In the genomic region with DNA sequence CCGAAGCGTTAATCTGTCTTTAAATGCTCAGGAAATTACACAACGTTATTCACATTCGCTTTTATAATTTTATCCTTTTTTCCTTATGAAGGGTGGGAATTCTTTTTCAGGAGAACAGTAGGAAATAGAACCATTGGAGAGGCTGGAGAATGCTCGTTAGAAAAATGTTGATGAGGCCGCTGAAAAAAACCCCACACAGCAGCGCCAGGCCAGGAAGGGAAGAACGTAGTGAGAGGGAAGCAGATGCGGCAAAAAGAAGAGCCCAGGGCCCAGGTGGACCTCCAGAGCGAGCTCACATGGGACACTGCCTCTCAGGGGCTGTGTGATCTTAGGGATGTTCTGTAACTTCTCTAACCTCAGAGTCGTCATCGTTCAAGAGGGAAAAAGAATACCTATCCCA, we compare ENCODE assay signal across 28 cellular contexts.
"Had no signal": no experiment of that assay in that cellular context is flagged by ENCODE, and none has a peak within 500 bp of the region (broad histone marks: within the 10 kb centered on the region; RNA-seq: fewer than 3 reads in every experiment).

No MANE protein-coding gene starts in this region.

- H3K9me3 Mint-ChIP-seq: activated CD4-positive, alpha-beta memory T cell treated with anti-CD3 and anti-CD28 coated beads for 36 hours; activated naive CD8-positive, alpha-beta T cell treated with anti-CD3 and anti-CD28 coated beads for 36 hours; activated naive CD8-positive, alpha-beta T cell treated with anti-CD3 and anti-CD28 coated beads, Interleukin-2, amount 50 U/mL, for 24 hours; endodermal cell; WTC11 had no signal

- H3K27me3 Mint-ChIP-seq: activated CD4-positive, alpha-beta memory T cell treated with anti-CD3 and anti-CD28 coated beads for 36 hours; activated CD8-positive, alpha-beta memory T cell treated with anti-CD3 and anti-CD28 coated beads, Interleukin-2, amount 10 ng/mL, durations not matched to agents 7 days and 5 days; activated naive CD4-positive, alpha-beta T cell treated with anti-CD3 and anti-CD28 coated beads, Interleukin-2, amount 50 U/mL, for 24 hours; activated naive CD8-positive, alpha-beta T cell treated with anti-CD3 and anti-CD28 coated beads for 36 hours; activated naive CD8-positive, alpha-beta T cell treated with anti-CD3 and anti-CD28 coated beads, Interleukin-2, amount 50 U/mL, for 24 hours had no signal

- H3K4me1 Mint-ChIP-seq: activated CD8-positive, alpha-beta memory T cell treated with anti-CD3 and anti-CD28 coated beads, Interleukin-2, amount 10 ng/mL, durations not matched to agents 7 days and 5 days; activated naive CD4-positive, alpha-beta T cell treated with anti-CD3 and anti-CD28 coated beads, Interleukin-2, amount 50 U/mL, for 24 hours; activated naive CD8-positive, alpha-beta T cell treated with anti-CD3 and anti-CD28 coated beads for 36 hours; activated naive CD8-positive, alpha-beta T cell treated with anti-CD3 and anti-CD28 coated beads, Interleukin-2, amount 50 U/mL, for 24 hours had no signal

- H3K27ac Mint-ChIP-seq: activated CD4-positive, alpha-beta memory T cell treated with anti-CD3 and anti-CD28 coated beads for 36 hours; activated CD8-positive, alpha-beta memory T cell treated with anti-CD3 and anti-CD28 coated beads, Interleukin-2, amount 10 ng/mL, durations not matched to agents 7 days and 5 days; activated CD8-positive, alpha-beta T cell treated with anti-CD3 and anti-CD28 coated beads, Interleukin-2, amount 10 ng/mL, durations not matched to agents 7 days and 5 days; activated naive CD4-positive, alpha-beta T cell treated with anti-CD3 and anti-CD28 coated beads for 36 hours; activated naive CD4-positive, alpha-beta T cell treated with anti-CD3 and anti-CD28 coated beads, Interleukin-2, amount 50 U/mL, for 24 hours; activated naive CD8-positive, alpha-beta T cell treated with anti-CD3 and anti-CD28 coated beads for 36 hours; activated naive CD8-positive, alpha-beta T cell treated with anti-CD3 and anti-CD28 coated beads, Interleukin-2, amount 50 U/mL, for 24 hours; activated T-helper 1 cell treated with anti-CD3 and anti-CD28 coated beads, Interleukin-12 subunit alpha, Interleukin-12 subunit beta, Interleukin-2, Interleukin-4 antibody, amounts not matched to agents 30 ng/mL and 10 ng/mL and 1 ng/mL, durations not matched to agents 14 hours and 24 hours and 36 hours; activated T-helper 2 cell treated with anti-CD3 and anti-CD28 coated beads, Interferon-gamma antibody, Interleukin-2, Interleukin-4, amounts not matched to agents 10 μg/mL and 5 μg/mL and 100 μg/mL, durations not matched to agents 14 hours and 24 hours and 36 hours; endodermal cell; WTC11 had no signal

- DNase-seq: activated CD4-positive, alpha-beta memory T cell treated with anti-CD3 and anti-CD28 coated beads for 36 hours; activated CD4-positive, alpha-beta T cell treated with anti-CD3 and anti-CD28 coated beads for 1 hour; activated CD4-positive, alpha-beta T cell treated with anti-CD3 and anti-CD28 coated beads for 4 hours; activated CD8-positive, alpha-beta memory T cell treated with anti-CD3 and anti-CD28 coated beads, Interleukin-2, amount 10 ng/mL, durations not matched to agents 7 days and 5 days; activated CD8-positive, alpha-beta memory T cell treated with anti-CD3 and anti-CD28 coated beads, Interleukin-2, amount 50 U/mL, for 4 hours; activated CD8-positive, alpha-beta T cell treated with anti-CD3 and anti-CD28 coated beads, Interleukin-2, amount 10 ng/mL, durations not matched to agents 7 days and 5 days; activated effector memory CD4-positive, alpha-beta T cell treated with anti-CD3 and anti-CD28 coated beads, Interleukin-2, amount 50 U/mL, for 16 hours; activated naive CD4-positive, alpha-beta T cell treated with anti-CD3 and anti-CD28 coated beads for 36 hours; activated naive CD8-positive, alpha-beta T cell treated with anti-CD3 and anti-CD28 coated beads for 36 hours; activated naive CD8-positive, alpha-beta T cell treated with anti-CD3 and anti-CD28 coated beads, Interleukin-2, amount 50 U/mL, for 24 hours; activated T-cell treated with anti-CD3 and anti-CD28 coated beads, Interleukin-2, amount 50 U/mL, for 1 hour; activated T-cell treated with anti-CD3 and anti-CD28 coated beads, Interleukin-2, amount 50 U/mL, for 48 hours; adrenal gland; brain microvascular endothelial cell; cortex of kidney; dermis blood vessel endothelial cell; effector memory CD4-positive, alpha-beta T cell; endodermal cell; foreskin fibroblast; heart left ventricle; hypothalamus; T-helper 2 cell had no signal

- H3K4me1 ChIP-seq: adrenal gland, ascending aorta, heart left ventricle had no signal

- H3K27ac ChIP-seq: adrenal gland, ascending aorta, brain microvascular endothelial cell, heart left ventricle, VCaP had no signal

- H3K36me3 Mint-ChIP-seq: activated CD4-positive, alpha-beta memory T cell treated with anti-CD3 and anti-CD28 coated beads for 36 hours; activated CD8-positive, alpha-beta memory T cell treated with anti-CD3 and anti-CD28 coated beads, Interleukin-2, amount 10 ng/mL, durations not matched to agents 7 days and 5 days; activated naive CD4-positive, alpha-beta T cell treated with anti-CD3 and anti-CD28 coated beads, Interleukin-2, amount 50 U/mL, for 24 hours; activated naive CD8-positive, alpha-beta T cell treated with anti-CD3 and anti-CD28 coated beads for 36 hours; WTC11 had no signal

- H3K4me3 ChIP-seq: adrenal gland, ascending aorta, heart left ventricle had no signal

- H3K27me3 ChIP-seq: adrenal gland, ascending aorta, brain microvascular endothelial cell, heart left ventricle had no signal

- H3K9me3 ChIP-seq: adrenal gland, ascending aorta, heart left ventricle had no signal

- H3K4me3 Mint-ChIP-seq: activated CD4-positive, alpha-beta memory T cell treated with anti-CD3 and anti-CD28 coated beads for 36 hours; activated CD8-positive, alpha-beta memory T cell treated with anti-CD3 and anti-CD28 coated beads, Interleukin-2, amount 10 ng/mL, durations not matched to agents 7 days and 5 days; activated CD8-positive, alpha-beta T cell treated with anti-CD3 and anti-CD28 coated beads, Interleukin-2, amount 10 ng/mL, durations not matched to agents 7 days and 5 days; activated naive CD4-positive, alpha-beta T cell treated with anti-CD3 and anti-CD28 coated beads for 36 hours; activated naive CD4-positive, alpha-beta T cell treated with anti-CD3 and anti-CD28 coated beads, Interleukin-2, amount 50 U/mL, for 24 hours; activated naive CD8-positive, alpha-beta T cell treated with anti-CD3 and anti-CD28 coated beads for 36 hours; activated naive CD8-positive, alpha-beta T cell treated with anti-CD3 and anti-CD28 coated beads, Interleukin-2, amount 50 U/mL, for 24 hours; activated T-helper 1 cell treated with anti-CD3 and anti-CD28 coated beads, Interleukin-12 subunit alpha, Interleukin-12 subunit beta, Interleukin-2, Interleukin-4 antibody, amounts not matched to agents 30 ng/mL and 10 ng/mL and 1 ng/mL, durations not matched to agents 14 hours and 24 hours and 36 hours; endodermal cell; WTC11 had no signal

- H3K36me3 ChIP-seq: adrenal gland, ascending aorta, brain microvascular endothelial cell, heart left ventricle had no signal
